In genomic region chr14:73630009-73630780, GRCh38 we compare ENCODE assay signal across 27 cellular contexts. TPM values are rescaled to one million over a fixed set of nuclear protein-coding genes. Genes with fewer than 3 reads are reported as not detected.
"Had no signal": no experiment of that assay in that cellular context is flagged by ENCODE, and none has a peak within 500 bp of the region (broad histone marks: within the 10 kb centered on the region; RNA-seq: fewer than 3 reads in every experiment).

No MANE protein-coding gene starts in this region.

- H3K27ac ChIP-seq: left lung, thoracic aorta, upper lobe of right lung had no signal

- H3K9me3 ChIP-seq: left lung, thoracic aorta, upper lobe of right lung had no signal

- ATAC-seq: activated CD8-positive, alpha-beta T cell treated with anti-CD3 and anti-CD28 coated beads, Interleukin-2, amount 10 ng/mL, durations not matched to agents 7 days and 5 days; esophagus mucosa; left lung; naive thymus-derived CD4-positive, alpha-beta T cell; sciatic nerve; stimulated activated naive B cell treated with anti-CD40 and anti-IgM and Interleukin-4, amounts not matched to agents 10 μg/mL and 1 μg/mL and 100 μg/mL, for 72 hours; upper lobe of right lung had no signal

- H3K4me3 ChIP-seq: left lung, lung, thoracic aorta, upper lobe of right lung had no signal

- H3K36me3 ChIP-seq: left lung, thoracic aorta, upper lobe of right lung had no signal

- DNase-seq: activated CD4-positive, alpha-beta T cell treated with anti-CD3 and anti-CD28 coated beads, Interleukin-2, amount 10 ng/mL, durations not matched to agents 24 days and 14 days; activated CD4-positive, CD25-positive, alpha-beta regulatory T cell; activated CD8-positive, alpha-beta T cell treated with anti-CD3 and anti-CD28 coated beads, Interleukin-2, amount 10 ng/mL, durations not matched to agents 7 days and 5 days; activated gamma-delta T cell treated with Interleukin-2 at 50 U/mL for 16 hours; activated T-cell treated with anti-CD3 and anti-CD28 coated beads, Interleukin-2, amount 50 U/mL, for 1 hour; aorta; caudate nucleus; dermis blood vessel endothelial cell; effector memory CD4-positive, alpha-beta T cell; foreskin melanocyte; immature natural killer cell; kidney glomerular epithelial cell; left lung; naive thymus-derived CD4-positive, alpha-beta T cell; occipital lobe; small intestine; stimulated activated CD4-positive, alpha-beta T cell treated with anti-CD3 and anti-CD28 coated beads, Interleukin-15, amount 100 ng/mL, for 24 hours; stimulated activated CD8-positive, alpha-beta memory T cell treated with anti-CD3 and anti-CD28 coated beads, Interleukin-4, amount 100 ng/mL, for 48 hours; stimulated activated naive B cell treated with anti-CD40 and anti-IgM and Interleukin-4, amounts not matched to agents 10 μg/mL and 1 μg/mL and 100 μg/mL, for 72 hours; T-helper 1 cell; upper lobe of right lung had no signal

- H3K27me3 ChIP-seq: upper lobe of right lung had no signal

RNA-seq across cellular contexts. Expression of gene ACOT6, which starts 17.9 kb away (rescaled TPM):
- total RNA-seq: activated CD4-positive, alpha-beta T cell treated with anti-CD3 and anti-CD28 coated beads, Interleukin-2, amount 10 ng/mL, durations not matched to agents 24 days and 14 days; activated CD8-positive, alpha-beta T cell treated with anti-CD3 and anti-CD28 coated beads, Interleukin-2, amount 10 ng/mL, durations not matched to agents 7 days and 5 days; aorta; dermis blood vessel endothelial cell; esophagus mucosa; left lung; lung; mesenteric fat pad; neural crest cell; occipital lobe; sciatic nerve; thoracic aorta; upper lobe of right lung had no signal
- polyA plus RNA-seq: aorta; lung; naive thymus-derived CD4-positive, alpha-beta T cell had no signal
